10 cellular contexts compared by ENCODE assay signal in genomic region chr11:64887234-64887756, GRCh38. TPM values are rescaled to one million over a fixed set of nuclear protein-coding genes. Genes with fewer than 3 reads are reported as not detected.
DNase-seq lines count a peak whose midpoint lies in the region; ATAC-seq, FAIRE-seq and TF ChIP-seq lines count a peak whose summit lies in the region.
"Had no signal": no experiment of that assay in that cellular context is flagged by ENCODE, and none has a peak within 500 bp of the region (broad histone marks: within the 10 kb centered on the region; RNA-seq: fewer than 3 reads in every experiment).

No MANE protein-coding gene starts in this region.

- H3K79me2 ChIP-seq in K562 (ENCODE audit: control insufficient read depth, insufficient read depth, low read length): no peaks in the 10 kb centered on the region

- H3K9me3 ChIP-seq in CD4-positive, alpha-beta T cell (ENCODE audit: control insufficient read depth, low read length): no peaks in the 10 kb centered on the region
- H3K9me3 ChIP-seq in K562 (replicated peaks; ENCODE audit: control insufficient read depth, insufficient read depth, low read depth, low read length): no peaks in the 10 kb centered on the region
- no peaks in the 10 kb centered on the region for H3K9me3 ChIP-seq in neuronal stem cell (replicated peaks in 1 of 2; ENCODE audit: control insufficient read depth in 2 of 2, insufficient read depth in 1 of 2, low read depth in 1 of 2, low read length in 2 of 2)

- H3K9me3 Mint-ChIP-seq in CD4-positive, alpha-beta T cell: no peaks in the 10 kb centered on the region

- intact Hi-C loops in CD4-positive, alpha-beta T cell (cut with DNase I, micrococcal nuclease): loop anchor here in 1 of 2 experiments (5.0 kb wide), 1 partner anchor 85 kb away; the partner anchor contains the start of gene MAP4K2
- intact Hi-C loops in K562 (cut with micrococcal nuclease): loop anchor here (5.0 to 10.0 kb wide), 2 partner anchors 110 to 228 kb away; partner anchors contain the start of genes SF1, TM7SF2 and ZNHIT2

- H3K4me3 Mint-ChIP-seq in CD4-positive, alpha-beta T cell: no peak overlapping the region

- H3K18ac ChIP-seq in neuronal stem cell (ENCODE audit: low read length): no peak overlapping the region

- H3K27ac Mint-ChIP-seq in CD4-positive, alpha-beta T cell: peak overlapping the region; percentile 75

- POLR2A ChIA-PET in CD4-positive, alpha-beta T cell (lab: Charles Lee): interaction anchor here (2.0 to 17.7 kb wide), 2 partner anchors 10 to 30 kb away, joined by 28 to 767 read pairs; partner anchors contain the start of genes CDC42BPG and EHD1
- POLR2A ChIA-PET in K562 (lab: Yijun Ruan, JAX): interaction anchor here (0.6 to 1.4 kb wide), 4 partner anchors 10 to 234 kb away, joined by 3 to 10 read pairs (median 3); no protein-coding TSS in a partner anchor

- WGBS in K562 (ENCODE audit: insufficient coverage, low coverage, missing lambda C conversion rate): 45% methylated on average over 8 of the region's 8 CpGs
- WGBS in neuronal stem cell (ENCODE audit: extremely low coverage in 2 of 2, insufficient read length in 2 of 2, insufficient replicate concordance in 1 of 2), 2 donors: no CpG with 5 or more reads among the region's 8 CpGs

- H3K9me1 ChIP-seq in K562 (ENCODE audit: control insufficient read depth, insufficient read depth, low read length): no peaks in the 10 kb centered on the region

- H3K27me3 ChIP-seq in CD4-positive, alpha-beta T cell (ENCODE audit: control insufficient read depth, insufficient read depth, low read length): no peaks in the 10 kb centered on the region
- H3K27me3 ChIP-seq in K562 (ENCODE audit: control insufficient read depth in 2 of 2, insufficient read depth in 2 of 2, low read length in 2 of 2) (no peaks in the 10 kb centered on the region), neuronal stem cell (ENCODE audit: control insufficient read depth in 3 of 3, insufficient read depth in 3 of 3, low read depth in 1 of 3, low read length in 3 of 3) (peaks cover 0 to 16% (median 0%) of the 10 kb centered on the region in 3 experiments)
- H3K27me3 ChIP-seq: cardiac muscle cell had no signal

- H2AK5ac ChIP-seq in neuronal stem cell (ENCODE audit: low read depth, low read length): no peak overlapping the region

- H4K8ac ChIP-seq in neuronal stem cell (ENCODE audit: low read depth, low read length): no peak overlapping the region

- H3K23ac ChIP-seq in neuronal stem cell (ENCODE audit: low read depth, low read length, poor library complexity): no peak overlapping the region

- no peak for TF ChIP-seq EP300 in K562 (IDR thresholded peaks at IDR 0.05; ENCODE audit: low read length)

- H3K4me1 Mint-ChIP-seq in CD4-positive, alpha-beta T cell (ENCODE audit: low read depth): peaks cover 26% of the 10 kb centered on the region

- no peak overlapping the region for H3K4ac ChIP-seq in neuronal stem cell (ENCODE audit: low read length)

- H3K4me3 ChIP-seq in K562 (peak overlapping the region; percentile 8; the same call in 1 of the 2 replicates), neuronal stem cell (ENCODE audit: low read length in 2 of 2) (no peak overlapping the region)
- H3K4me3 ChIP-seq: cardiac muscle cell had no signal

- H2AFZ ChIP-seq in K562 (ENCODE audit: low read depth, low read length) (peak overlapping the region; percentile 99), neuronal stem cell (ENCODE audit: low read length) (peak overlapping the region; percentile 93)

- no peaks in the 10 kb centered on the region for H4K20me1 ChIP-seq in K562 (replicated peaks; ENCODE audit: control insufficient read depth, insufficient read depth, low read length)

- FAIRE-seq in K562 (lab: Jason Lieb, UNC) (peak; percentile 74), urothelium cell line (lab: Jason Lieb, UNC) (no peak)

- CTCF ChIA-PET in CD4-positive, alpha-beta T cell (lab: Charles Lee): interaction anchor here (1.0 to 4.9 kb wide), 7 partner anchors 9 to 109 kb away, joined by 4 to 136 read pairs (median 20); partner anchors contain the start of genes CDC42BPG, EHD1 and SF1
- CTCF ChIA-PET in K562 (lab: Yijun Ruan, JAX; ENCODE audit: low intra/inter-chr PET ratio): no interaction called here

- no peak overlapping the region for H2BK12ac ChIP-seq in neuronal stem cell (ENCODE audit: low read length)

- H2BK15ac ChIP-seq in neuronal stem cell (ENCODE audit: low read length): no peak overlapping the region

- peak overlapping the region; percentile 19 for H3K27ac ChIP-seq in CD4-positive, alpha-beta T cell (ENCODE audit: low read depth, low read length)
- H3K27ac ChIP-seq in K562 (ENCODE audit: extremely low read depth, low read depth, low read length) (peak overlapping the region; percentile 82), neuronal stem cell (replicated peaks; ENCODE audit: low read length) (no peak overlapping the region)
- H3K27ac ChIP-seq: cardiac muscle cell had no signal

- no peak for TF ChIP-seq CTCF in CD4-positive, alpha-beta T cell (IDR thresholded peaks at IDR 0.05)
- TF ChIP-seq CTCF in K562 (IDR thresholded peaks at IDR 0.05 in 2 of 3, conservative IDR thresholded peaks at IDR 0.05 in 1 of 3; ENCODE audit: insufficient read depth in 2 of 3, low read depth in 1 of 3, low read length in 3 of 3): no peak; a peak in 1 of 6 replicates

- in situ Hi-C loops in K562 (cut with MboI): no loop called here

- ATAC-seq in CD4-positive, alpha-beta T cell (ENCODE audit: poor library complexity): no peak
- ATAC-seq in HG02840 (IDR thresholded peaks at IDR 0.05; ENCODE audit: low FRiP score, unreplicated experiment) (peak; percentile 7), K562 (no peak), HG02938 (IDR thresholded peaks at IDR 0.05; ENCODE audit: unreplicated experiment) (no peak), HG03457 (IDR thresholded peaks at IDR 0.05; ENCODE audit: unreplicated experiment) (no peak)

- H3K9ac ChIP-seq in K562 (ENCODE audit: insufficient read depth in 1 of 2, low read depth in 2 of 2, low read length in 2 of 2): peak overlapping the region; percentile 70 to 88
- no peak overlapping the region for H3K9ac ChIP-seq in neuronal stem cell (ENCODE audit: low read depth, low read length, poor library complexity)

- TF ChIP-seq RAD21 in K562 (CRISPR knock-in tag; conservative IDR thresholded peaks at IDR 0.05 in 1 of 2, IDR thresholded peaks at IDR 0.05 in 1 of 2): no peak

- H3K4me2 ChIP-seq in K562 (ENCODE audit: insufficient read depth, low read length) (peak overlapping the region; percentile 91), neuronal stem cell (ENCODE audit: insufficient read depth, low read length, poor library complexity, severe bottlenecking) (no peak overlapping the region)

- DNase-seq in CD4-positive, alpha-beta T cell: no peak
- DNase-seq in K562 (ENCODE audit: extremely low read depth in 1 of 4, low spot score in 3 of 4) (peak in 1 of 4 experiments; percentile 42), neuronal stem cell (ENCODE audit: low spot score) (no peak), urothelium cell line (ENCODE audit: low spot score) (no peak)
- no peak for DNase-seq in activated CD4-positive, alpha-beta T cell treated with anti-CD3 and anti-CD28 coated beads for 48 hours
- DNase-seq: NCI-H2171 treated with DMSO at 0.1 percent for 48 hours had no signal

- no peak overlapping the region for H2BK120ac ChIP-seq in neuronal stem cell (ENCODE audit: low read depth, low read length)

- no peak overlapping the region for H3K14ac ChIP-seq in neuronal stem cell (ENCODE audit: low read length)

- TF ChIP-seq POLR2A in K562 (conservative IDR thresholded peaks at IDR 0.05): no peak

- H3K79me1 ChIP-seq in neuronal stem cell (ENCODE audit: low read depth, low read length): no peaks in the 10 kb centered on the region

- H3K27me3 Mint-ChIP-seq in CD4-positive, alpha-beta T cell: no peaks in the 10 kb centered on the region

- no peaks in the 10 kb centered on the region for H3K36me3 Mint-ChIP-seq in CD4-positive, alpha-beta T cell (ENCODE audit: low read depth)

- H3K36me3 ChIP-seq in K562 (ENCODE audit: control insufficient read depth, insufficient read depth, low read length) (no peaks in the 10 kb centered on the region), neuronal stem cell (replicated peaks in 1 of 2; ENCODE audit: control insufficient read depth in 2 of 2, insufficient read depth in 2 of 2, low read length in 2 of 2) (no peaks in the 10 kb centered on the region)
- H3K36me3 ChIP-seq: cardiac muscle cell had no signal

- H3K4me1 ChIP-seq in K562 (replicated peaks in 1 of 2; ENCODE audit: control insufficient read depth in 2 of 2, insufficient read depth in 2 of 2, low read length in 2 of 2) (peaks cover 44 to 75% of the 10 kb centered on the region in 2 experiments), neuronal stem cell (ENCODE audit: control insufficient read depth in 2 of 2, insufficient read depth in 1 of 2, low read depth in 1 of 2, low read length in 2 of 2) (peaks cover 11% of the 10 kb centered on the region in 2 donors)

- H4K91ac ChIP-seq in neuronal stem cell (ENCODE audit: low read depth, low read length, poor library complexity): no peak overlapping the region

- H2BK5ac ChIP-seq in neuronal stem cell (ENCODE audit: low read length): no peak overlapping the region

- BruUV-seq in K562 (replicated peaks; lab: Mats Ljungman, UMichigan): no TSS peak

RNA-seq across cellular contexts. Expression of gene EHD1, which starts 8.9 kb away (rescaled TPM):
- total RNA-seq in CD4-positive, alpha-beta T cell: 100 to 1,000 TPM; 132 to 139 TPM
- 20.8 and 92.1 TPM in 2 replicates for total RNA-seq in K562 (2011; cell fraction: chromatin; rRNA removed; ENCODE audit: low replicate concordance)
- total RNA-seq in K562 (2011; cell fraction: nucleolus; rRNA removed): 57.7 and 64.3 TPM in 2 replicates
- 24.2 and 37.8 TPM in 2 replicates for total RNA-seq in K562 (2011; cell fraction: nucleoplasm; rRNA removed)
- total RNA-seq in K562 (2014; rRNA removed) (39.1 and 40.0 TPM in 2 replicates), K562 (2014; rRNA removed; fragmentation: Illumina TruSeq; extraction: Trizol) (7.2 and 11.5 TPM in 2 replicates), K562 (2015; rRNA removed; fragmentation: Illumina TruSeq; extraction: Trizol) (12.7 and 12.9 TPM in 2 replicates), K562 (2021) (65.0 and 69.6 TPM in 2 replicates)
- polyA plus RNA-seq in K562 (2011; rRNA removed) (16.4 and 34.2 TPM in 2 replicates), K562 (2014; fragmentation: Illumina TruSeq; extraction: Trizol) (41.0 and 45.1 TPM in 2 replicates), K562 (2014; fragmentation: Nextera tagmentation; extraction: Ambion mirVana) (under 1 TPM; 0.46 to 0.59 TPM), K562 (2014; rRNA removed) (26.8 and 27.3 TPM in 2 replicates)
- polyA plus RNA-seq in K562 (2011; cell fraction: cytosol; rRNA removed): 30.6 and 56.6 TPM in 2 replicates
- 30.2 and 48.9 TPM in 2 replicates for polyA plus RNA-seq in K562 (2011; cell fraction: nucleus; rRNA removed)
- polyA plus RNA-seq in K562 (2012): 38.5 and 52.8 TPM in 2 replicates
- polyA minus RNA-seq in K562 (2011; rRNA and poly(A)+ RNA removed): 26.8 and 39.2 TPM in 2 replicates
- 50.9 and 64.3 TPM in 2 replicates for polyA minus RNA-seq in K562 (2011; cell fraction: cytosol; rRNA and poly(A)+ RNA removed)
- 17.4 and 22.8 TPM in 2 replicates for polyA minus RNA-seq in K562 (2011; cell fraction: nucleus; rRNA and poly(A)+ RNA removed)
- polyA plus RNA-seq in neuronal stem cell (2013, experiment 1 of 2): 24.4 TPM
- polyA plus RNA-seq in neuronal stem cell (2013, experiment 2 of 2): 23.3 TPM

RNA-seq across cellular contexts. Expression of gene ATG2A, which starts 29.7 kb away (rescaled TPM):
- 100 to 1,000 TPM; 189 to 198 TPM for total RNA-seq in CD4-positive, alpha-beta T cell
- 50.6 and 183 TPM in 2 replicates for total RNA-seq in K562 (2011; cell fraction: chromatin; rRNA removed; ENCODE audit: low replicate concordance)
- 131 and 133 TPM in 2 replicates for total RNA-seq in K562 (2011; cell fraction: nucleolus; rRNA removed)
- total RNA-seq in K562 (2011; cell fraction: nucleoplasm; rRNA removed): 70.0 and 70.2 TPM in 2 replicates
- total RNA-seq in K562 (2014; rRNA removed): 22.2 and 22.4 TPM in 2 replicates
- 3.2 and 3.6 TPM in 2 replicates for total RNA-seq in K562 (2014; rRNA removed; fragmentation: Illumina TruSeq; extraction: Trizol)
- 6.2 and 7.7 TPM in 2 replicates for total RNA-seq in K562 (2015; rRNA removed; fragmentation: Illumina TruSeq; extraction: Trizol)
- total RNA-seq in K562 (2021): 37.7 and 45.9 TPM in 2 replicates
- polyA plus RNA-seq in K562 (2011; rRNA removed): 4.6 and 11.2 TPM in 2 replicates
- polyA plus RNA-seq in K562 (2011; cell fraction: cytosol; rRNA removed): 6.2 and 17.3 TPM in 2 replicates
- 42.8 and 78.0 TPM in 2 replicates for polyA plus RNA-seq in K562 (2011; cell fraction: nucleus; rRNA removed)
- polyA plus RNA-seq in K562 (2012): 22.5 and 32.9 TPM in 2 replicates
- polyA plus RNA-seq in K562 (2014; fragmentation: Illumina TruSeq; extraction: Trizol): 5.2 and 15.8 TPM in 2 replicates
- polyA plus RNA-seq in K562 (2014; fragmentation: Nextera tagmentation; extraction: Ambion mirVana): under 1 TPM; 0.25 to 0.53 TPM
- polyA plus RNA-seq in K562 (2014; rRNA removed): 21.0 and 21.6 TPM in 2 replicates
- 5.7 and 7.2 TPM in 2 replicates for polyA minus RNA-seq in K562 (2011; rRNA and poly(A)+ RNA removed)
- polyA minus RNA-seq in K562 (2011; cell fraction: cytosol; rRNA and poly(A)+ RNA removed): 18.2 and 19.4 TPM in 2 replicates
- 45.1 and 49.8 TPM in 2 replicates for polyA minus RNA-seq in K562 (2011; cell fraction: nucleus; rRNA and poly(A)+ RNA removed)
- 5.3 TPM for polyA plus RNA-seq in neuronal stem cell (2013, experiment 1 of 2)
- 5.5 TPM for polyA plus RNA-seq in neuronal stem cell (2013, experiment 2 of 2)

RNA-seq across cellular contexts. Expression of gene PPP2R5B, which starts 37.2 kb away (rescaled TPM):
- 10 to 100 TPM; 16.8 to 18.3 TPM for total RNA-seq in CD4-positive, alpha-beta T cell
- 18.6 and 35.5 TPM in 2 replicates for total RNA-seq in K562 (2011; cell fraction: chromatin; rRNA removed; ENCODE audit: low replicate concordance)
- 16.1 and 22.7 TPM in 2 replicates for total RNA-seq in K562 (2011; cell fraction: nucleolus; rRNA removed)
- total RNA-seq in K562 (2011; cell fraction: nucleoplasm; rRNA removed): 17.8 and 18.6 TPM in 2 replicates
- 3.3 and 5.2 TPM in 2 replicates for total RNA-seq in K562 (2014; rRNA removed)
- total RNA-seq in K562 (2014; rRNA removed; fragmentation: Illumina TruSeq; extraction: Trizol): 1.8 and 3.2 TPM in 2 replicates
- 2.5 and 2.6 TPM in 2 replicates for total RNA-seq in K562 (2015; rRNA removed; fragmentation: Illumina TruSeq; extraction: Trizol)
- total RNA-seq in K562 (2021): 6.4 and 7.8 TPM in 2 replicates
- polyA plus RNA-seq in K562 (2011; rRNA removed): 7.3 and 11.1 TPM in 2 replicates
- polyA plus RNA-seq in K562 (2011; cell fraction: cytosol; rRNA removed): 9.0 and 9.1 TPM in 2 replicates
- polyA plus RNA-seq in K562 (2011; cell fraction: nucleus; rRNA removed): 46.9 and 48.0 TPM in 2 replicates
- polyA plus RNA-seq in K562 (2012): 5.8 and 10.7 TPM in 2 replicates
- 5.1 and 5.2 TPM in 2 replicates for polyA plus RNA-seq in K562 (2014; fragmentation: Illumina TruSeq; extraction: Trizol)
- polyA plus RNA-seq in K562 (2014; fragmentation: Nextera tagmentation; extraction: Ambion mirVana): under 1 TPM; 0.10 to 0.13 TPM
- 5.1 and 6.1 TPM in 2 replicates for polyA plus RNA-seq in K562 (2014; rRNA removed)
- 3.4 and 4.0 TPM in 2 replicates for polyA minus RNA-seq in K562 (2011; rRNA and poly(A)+ RNA removed)
- polyA minus RNA-seq in K562 (2011; cell fraction: cytosol; rRNA and poly(A)+ RNA removed): 3.6 and 3.9 TPM in 2 replicates
- 4.8 and 5.9 TPM in 2 replicates for polyA minus RNA-seq in K562 (2011; cell fraction: nucleus; rRNA and poly(A)+ RNA removed)
- polyA plus RNA-seq in neuronal stem cell (2013, experiment 1 of 2): 5.7 TPM
- polyA plus RNA-seq in neuronal stem cell (2013, experiment 2 of 2): 6.1 TPM

RNA-seq across cellular contexts. Expression of gene CDC42BPG, which starts 42.8 kb away (rescaled TPM):
- 1 to 10 TPM; 6.9 to 9.7 TPM for total RNA-seq in CD4-positive, alpha-beta T cell
- total RNA-seq in K562 (2011; cell fraction: chromatin; rRNA removed; ENCODE audit: low replicate concordance): 19.1 and 64.6 TPM in 2 replicates
- 33.3 and 37.9 TPM in 2 replicates for total RNA-seq in K562 (2011; cell fraction: nucleolus; rRNA removed)
- total RNA-seq in K562 (2011; cell fraction: nucleoplasm; rRNA removed): 16.2 and 19.7 TPM in 2 replicates
- total RNA-seq in K562 (2014; rRNA removed) (4.0 and 7.1 TPM in 2 replicates), K562 (2014; rRNA removed; fragmentation: Illumina TruSeq; extraction: Trizol) (0.99 and 1.1 TPM in 2 replicates), K562 (2015; rRNA removed; fragmentation: Illumina TruSeq; extraction: Trizol) (2.1 and 2.5 TPM in 2 replicates), K562 (2021) (7.4 and 8.8 TPM in 2 replicates)
- polyA plus RNA-seq in K562 (2011; rRNA removed) (2.2 and 3.6 TPM in 2 replicates), K562 (2014; fragmentation: Illumina TruSeq; extraction: Trizol) (1.8 and 4.6 TPM in 2 replicates), K562 (2014; fragmentation: Nextera tagmentation; extraction: Ambion mirVana) (under 1 TPM; 0.04 to 0.08 TPM), K562 (2014; rRNA removed) (7.9 and 11.8 TPM in 2 replicates)
- polyA plus RNA-seq in K562 (2011; cell fraction: cytosol; rRNA removed): 2.0 and 4.5 TPM in 2 replicates
- polyA plus RNA-seq in K562 (2011; cell fraction: nucleus; rRNA removed): 15.1 and 28.5 TPM in 2 replicates
- 4.7 and 6.3 TPM in 2 replicates for polyA plus RNA-seq in K562 (2012)
- 2.1 and 3.0 TPM in 2 replicates for polyA minus RNA-seq in K562 (2011; rRNA and poly(A)+ RNA removed)
- polyA minus RNA-seq in K562 (2011; cell fraction: cytosol; rRNA and poly(A)+ RNA removed): 3.2 and 3.5 TPM in 2 replicates
- polyA minus RNA-seq in K562 (2011; cell fraction: nucleus; rRNA and poly(A)+ RNA removed): 12.1 and 12.2 TPM in 2 replicates
- polyA plus RNA-seq in neuronal stem cell (2013, experiment 1 of 2): 1.1 TPM
- 1.1 TPM for polyA plus RNA-seq in neuronal stem cell (2013, experiment 2 of 2)

RNA-seq across cellular contexts. Expression of gene GPHA2, which starts 48.4 kb away (rescaled TPM):
- under 1 TPM; 0.49 to 0.56 TPM for total RNA-seq in CD4-positive, alpha-beta T cell
- total RNA-seq in K562 (2011; cell fraction: chromatin; rRNA removed; ENCODE audit: low replicate concordance): not detected in 2 replicates
- not detected in 2 replicates for total RNA-seq in K562 (2011; cell fraction: nucleolus; rRNA removed)
- not detected in 2 replicates for total RNA-seq in K562 (2011; cell fraction: nucleoplasm; rRNA removed)
- total RNA-seq in K562 (2014; rRNA removed): not detected in 2 replicates
- not detected in 2 replicates for total RNA-seq in K562 (2014; rRNA removed; fragmentation: Illumina TruSeq; extraction: Trizol)
- 0.22 TPM in 1 of 2 replicates, not detected in the other for total RNA-seq in K562 (2015; rRNA removed; fragmentation: Illumina TruSeq; extraction: Trizol)
- total RNA-seq in K562 (2021): not detected in 2 replicates
- polyA plus RNA-seq in K562 (2011; rRNA removed): not detected in 2 replicates
- not detected in 2 replicates for polyA plus RNA-seq in K562 (2011; cell fraction: cytosol; rRNA removed)
- polyA plus RNA-seq in K562 (2011; cell fraction: nucleus; rRNA removed): 0.74 and 0.88 TPM in 2 replicates
- polyA plus RNA-seq in K562 (2012): not detected in 2 replicates
- not detected in 2 replicates for polyA plus RNA-seq in K562 (2014; fragmentation: Illumina TruSeq; extraction: Trizol)
- polyA plus RNA-seq in K562 (2014; fragmentation: Nextera tagmentation; extraction: Ambion mirVana): under 1 TPM in 1 of 2 experiments, not detected in 1; 0.17 TPM
- 1.4 TPM in 1 of 2 replicates, not detected in the other for polyA plus RNA-seq in K562 (2014; rRNA removed)
- not detected in 2 replicates for polyA minus RNA-seq in K562 (2011; rRNA and poly(A)+ RNA removed)
- not detected in 2 replicates for polyA minus RNA-seq in K562 (2011; cell fraction: cytosol; rRNA and poly(A)+ RNA removed)
- polyA minus RNA-seq in K562 (2011; cell fraction: nucleus; rRNA and poly(A)+ RNA removed): not detected in 2 replicates
- polyA plus RNA-seq in neuronal stem cell (2013, experiment 1 of 2): 0.84 TPM
- polyA plus RNA-seq in neuronal stem cell (2013, experiment 2 of 2): 0.89 TPM
- total RNA-seq: cardiac muscle cell had no signal
